In the genomic region with DNA sequence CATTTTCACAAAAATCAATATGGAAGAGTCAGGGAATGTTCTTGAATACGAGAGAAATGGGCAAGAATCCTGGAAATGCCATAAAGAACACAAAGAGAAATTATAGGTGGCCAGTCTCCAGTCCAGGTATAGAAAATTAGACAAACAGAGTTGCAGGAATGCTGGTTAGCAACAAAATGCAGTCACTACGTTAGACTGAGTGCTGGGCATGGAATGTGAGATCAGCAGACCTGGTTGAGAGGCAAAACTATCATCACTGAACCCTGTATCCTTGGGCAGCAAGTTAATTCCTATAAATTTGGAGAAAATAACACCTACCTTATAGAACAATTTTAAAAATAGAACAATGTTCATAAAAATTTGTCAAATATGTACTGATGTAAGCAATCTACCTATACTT, we compare ENCODE assay signal across 2 cellular contexts.
TF ChIP-seq lines count a peak whose summit lies in the region.

No MANE protein-coding gene starts in this region.

TF ChIP-seq in GM23338, 12 proteins besides CTCF, POLR2A, EP300 and RAD21 (continued from another document):
- TF ChIP-seq, protein P1, sequence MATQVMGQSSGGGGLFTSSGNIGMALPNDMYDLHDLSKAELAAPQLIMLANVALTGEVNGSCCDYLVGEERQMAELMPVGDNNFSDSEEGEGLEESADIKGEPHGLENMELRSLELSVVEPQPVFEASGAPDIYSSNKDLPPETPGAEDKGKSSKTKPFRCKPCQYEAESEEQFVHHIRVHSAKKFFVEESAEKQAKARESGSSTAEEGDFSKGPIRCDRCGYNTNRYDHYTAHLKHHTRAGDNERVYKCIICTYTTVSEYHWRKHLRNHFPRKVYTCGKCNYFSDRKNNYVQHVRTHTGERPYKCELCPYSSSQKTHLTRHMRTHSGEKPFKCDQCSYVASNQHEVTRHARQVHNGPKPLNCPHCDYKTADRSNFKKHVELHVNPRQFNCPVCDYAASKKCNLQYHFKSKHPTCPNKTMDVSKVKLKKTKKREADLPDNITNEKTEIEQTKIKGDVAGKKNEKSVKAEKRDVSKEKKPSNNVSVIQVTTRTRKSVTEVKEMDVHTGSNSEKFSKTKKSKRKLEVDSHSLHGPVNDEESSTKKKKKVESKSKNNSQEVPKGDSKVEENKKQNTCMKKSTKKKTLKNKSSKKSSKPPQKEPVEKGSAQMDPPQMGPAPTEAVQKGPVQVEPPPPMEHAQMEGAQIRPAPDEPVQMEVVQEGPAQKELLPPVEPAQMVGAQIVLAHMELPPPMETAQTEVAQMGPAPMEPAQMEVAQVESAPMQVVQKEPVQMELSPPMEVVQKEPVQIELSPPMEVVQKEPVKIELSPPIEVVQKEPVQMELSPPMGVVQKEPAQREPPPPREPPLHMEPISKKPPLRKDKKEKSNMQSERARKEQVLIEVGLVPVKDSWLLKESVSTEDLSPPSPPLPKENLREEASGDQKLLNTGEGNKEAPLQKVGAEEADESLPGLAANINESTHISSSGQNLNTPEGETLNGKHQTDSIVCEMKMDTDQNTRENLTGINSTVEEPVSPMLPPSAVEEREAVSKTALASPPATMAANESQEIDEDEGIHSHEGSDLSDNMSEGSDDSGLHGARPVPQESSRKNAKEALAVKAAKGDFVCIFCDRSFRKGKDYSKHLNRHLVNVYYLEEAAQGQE (IDR thresholded peaks at IDR 0.05; ENCODE audit: unreplicated experiment), result no peak
- TF ChIP-seq CREB1 (CRISPR knock-in tag; IDR thresholded peaks at IDR 0.05; ENCODE audit: low read depth) (no peak), ZNF331 (CRISPR knock-in tag; IDR thresholded peaks at IDR 0.05; ENCODE audit: low read depth) (no peak), EZH2 (IDR thresholded peaks at IDR 0.05; ENCODE audit: low read depth, unreplicated experiment) (no peak), JUNB (IDR thresholded peaks at IDR 0.05; ENCODE audit: unreplicated experiment) (no peak), POLR2AphosphoS5 (IDR thresholded peaks at IDR 0.05; ENCODE audit: low read depth) (no peak), STAT1 (IDR thresholded peaks at IDR 0.05; ENCODE audit: unreplicated experiment) (no peak), EZH2phosphoT487 (IDR thresholded peaks at IDR 0.05; ENCODE audit: unreplicated experiment) (no peak)
- TF ChIP-seq, protein P2, sequence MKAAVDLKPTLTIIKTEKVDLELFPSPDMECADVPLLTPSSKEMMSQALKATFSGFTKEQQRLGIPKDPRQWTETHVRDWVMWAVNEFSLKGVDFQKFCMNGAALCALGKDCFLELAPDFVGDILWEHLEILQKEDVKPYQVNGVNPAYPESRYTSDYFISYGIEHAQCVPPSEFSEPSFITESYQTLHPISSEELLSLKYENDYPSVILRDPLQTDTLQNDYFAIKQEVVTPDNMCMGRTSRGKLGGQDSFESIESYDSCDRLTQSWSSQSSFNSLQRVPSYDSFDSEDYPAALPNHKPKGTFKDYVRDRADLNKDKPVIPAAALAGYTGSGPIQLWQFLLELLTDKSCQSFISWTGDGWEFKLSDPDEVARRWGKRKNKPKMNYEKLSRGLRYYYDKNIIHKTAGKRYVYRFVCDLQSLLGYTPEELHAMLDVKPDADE (IDR thresholded peaks at IDR 0.05), result no peak
- TF ChIP-seq, protein P3, sequence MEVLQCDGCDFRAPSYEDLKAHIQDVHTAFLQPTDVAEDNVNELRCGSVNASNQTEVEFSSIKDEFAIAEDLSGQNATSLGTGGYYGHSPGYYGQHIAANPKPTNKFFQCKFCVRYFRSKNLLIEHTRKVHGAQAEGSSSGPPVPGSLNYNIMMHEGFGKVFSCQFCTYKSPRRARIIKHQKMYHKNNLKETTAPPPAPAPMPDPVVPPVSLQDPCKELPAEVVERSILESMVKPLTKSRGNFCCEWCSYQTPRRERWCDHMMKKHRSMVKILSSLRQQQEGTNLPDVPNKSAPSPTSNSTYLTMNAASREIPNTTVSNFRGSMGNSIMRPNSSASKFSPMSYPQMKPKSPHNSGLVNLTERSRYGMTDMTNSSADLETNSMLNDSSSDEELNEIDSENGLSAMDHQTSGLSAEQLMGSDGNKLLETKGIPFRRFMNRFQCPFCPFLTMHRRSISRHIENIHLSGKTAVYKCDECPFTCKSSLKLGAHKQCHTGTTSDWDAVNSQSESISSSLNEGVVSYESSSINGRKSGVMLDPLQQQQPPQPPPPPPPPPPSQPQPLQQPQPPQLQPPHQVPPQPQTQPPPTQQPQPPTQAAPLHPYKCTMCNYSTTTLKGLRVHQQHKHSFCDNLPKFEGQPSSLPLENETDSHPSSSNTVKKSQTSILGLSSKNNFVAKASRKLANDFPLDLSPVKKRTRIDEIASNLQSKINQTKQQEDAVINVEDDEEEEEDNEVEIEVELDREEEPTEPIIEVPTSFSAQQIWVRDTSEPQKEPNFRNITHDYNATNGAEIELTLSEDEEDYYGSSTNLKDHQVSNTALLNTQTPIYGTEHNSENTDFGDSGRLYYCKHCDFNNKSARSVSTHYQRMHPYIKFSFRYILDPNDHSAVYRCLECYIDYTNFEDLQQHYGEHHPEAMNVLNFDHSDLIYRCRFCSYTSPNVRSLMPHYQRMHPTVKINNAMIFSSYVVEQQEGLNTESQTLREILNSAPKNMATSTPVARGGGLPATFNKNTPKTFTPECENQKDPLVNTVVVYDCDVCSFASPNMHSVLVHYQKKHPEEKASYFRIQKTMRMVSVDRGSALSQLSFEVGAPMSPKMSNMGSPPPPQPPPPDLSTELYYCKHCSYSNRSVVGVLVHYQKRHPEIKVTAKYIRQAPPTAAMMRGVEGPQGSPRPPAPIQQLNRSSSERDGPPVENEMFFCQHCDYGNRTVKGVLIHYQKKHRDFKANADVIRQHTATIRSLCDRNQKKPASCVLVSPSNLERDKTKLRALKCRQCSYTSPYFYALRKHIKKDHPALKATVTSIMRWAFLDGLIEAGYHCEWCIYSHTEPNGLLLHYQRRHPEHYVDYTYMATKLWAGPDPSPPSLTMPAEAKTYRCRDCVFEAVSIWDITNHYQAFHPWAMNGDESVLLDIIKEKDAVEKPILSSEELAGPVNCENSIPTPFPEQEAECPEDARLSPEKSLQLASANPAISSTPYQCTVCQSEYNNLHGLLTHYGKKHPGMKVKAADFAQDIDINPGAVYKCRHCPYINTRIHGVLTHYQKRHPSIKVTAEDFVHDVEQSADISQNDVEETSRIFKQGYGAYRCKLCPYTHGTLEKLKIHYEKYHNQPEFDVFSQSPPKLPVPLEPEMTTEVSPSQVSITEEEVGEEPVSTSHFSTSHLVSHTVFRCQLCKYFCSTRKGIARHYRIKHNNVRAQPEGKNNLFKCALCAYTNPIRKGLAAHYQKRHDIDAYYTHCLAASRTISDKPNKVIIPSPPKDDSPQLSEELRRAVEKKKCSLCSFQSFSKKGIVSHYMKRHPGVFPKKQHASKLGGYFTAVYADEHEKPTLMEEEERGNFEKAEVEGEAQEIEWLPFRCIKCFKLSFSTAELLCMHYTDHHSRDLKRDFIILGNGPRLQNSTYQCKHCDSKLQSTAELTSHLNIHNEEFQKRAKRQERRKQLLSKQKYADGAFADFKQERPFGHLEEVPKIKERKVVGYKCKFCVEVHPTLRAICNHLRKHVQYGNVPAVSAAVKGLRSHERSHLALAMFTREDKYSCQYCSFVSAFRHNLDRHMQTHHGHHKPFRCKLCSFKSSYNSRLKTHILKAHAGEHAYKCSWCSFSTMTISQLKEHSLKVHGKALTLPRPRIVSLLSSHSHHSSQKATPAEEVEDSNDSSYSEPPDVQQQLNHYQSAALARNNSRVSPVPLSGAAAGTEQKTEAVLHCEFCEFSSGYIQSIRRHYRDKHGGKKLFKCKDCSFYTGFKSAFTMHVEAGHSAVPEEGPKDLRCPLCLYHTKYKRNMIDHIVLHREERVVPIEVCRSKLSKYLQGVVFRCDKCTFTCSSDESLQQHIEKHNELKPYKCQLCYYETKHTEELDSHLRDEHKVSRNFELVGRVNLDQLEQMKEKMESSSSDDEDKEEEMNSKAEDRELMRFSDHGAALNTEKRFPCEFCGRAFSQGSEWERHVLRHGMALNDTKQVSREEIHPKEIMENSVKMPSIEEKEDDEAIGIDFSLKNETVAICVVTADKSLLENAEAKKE (CRISPR knock-in tag; IDR thresholded peaks at IDR 0.05), result no peak

TF ChIP-seq in WTC11, 78 proteins besides CTCF, POLR2A, EP300 and RAD21 (continued from another document):
- TF ChIP-seq NFYB (CRISPR knock-in tag; conservative IDR thresholded peaks at IDR 0.05; ENCODE audit: low read depth) (no peak), MXD4 (CRISPR knock-in tag; IDR thresholded peaks at IDR 0.05; ENCODE audit: borderline replicate concordance) (no peak), ZNF232 (CRISPR knock-in tag; IDR thresholded peaks at IDR 0.05) (no peak), ZBTB21 (CRISPR knock-in tag; IDR thresholded peaks at IDR 0.05; ENCODE audit: borderline replicate concordance) (no peak), MYBL2 (CRISPR knock-in tag; IDR thresholded peaks at IDR 0.05) (no peak), TP53 (CRISPR knock-in tag; IDR thresholded peaks at IDR 0.05) (no peak), GTF2I (CRISPR knock-in tag; conservative IDR thresholded peaks at IDR 0.05) (no peak)
- TF ChIP-seq, protein P4, sequence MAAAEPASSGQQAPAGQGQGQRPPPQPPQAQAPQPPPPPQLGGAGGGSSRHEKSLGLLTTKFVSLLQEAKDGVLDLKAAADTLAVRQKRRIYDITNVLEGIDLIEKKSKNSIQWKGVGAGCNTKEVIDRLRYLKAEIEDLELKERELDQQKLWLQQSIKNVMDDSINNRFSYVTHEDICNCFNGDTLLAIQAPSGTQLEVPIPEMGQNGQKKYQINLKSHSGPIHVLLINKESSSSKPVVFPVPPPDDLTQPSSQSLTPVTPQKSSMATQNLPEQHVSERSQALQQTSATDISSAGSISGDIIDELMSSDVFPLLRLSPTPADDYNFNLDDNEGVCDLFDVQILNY (CRISPR knock-in tag; IDR thresholded peaks at IDR 0.05), result no peak
